ENCODE assay signal across 9 cellular contexts in genomic region chr1:36653850-36654249, GRCh38.
A peak's percentile ranks its signal among the peaks of the same experiment; 100 is the strongest.
DNase-seq lines count a peak whose midpoint lies in the region; ATAC-seq and TF ChIP-seq lines count a peak whose summit lies in the region.
"Had no signal": no experiment of that assay in that cellular context is flagged by ENCODE, and none has a peak within 500 bp of the region (broad histone marks: within the 10 kb centered on the region; RNA-seq: fewer than 3 reads in every experiment).

No MANE protein-coding gene starts in this region.

- peak; percentile 23 for TF ChIP-seq CTCF in epithelial cell of esophagus (IDR thresholded peaks at IDR 0.05; ENCODE audit: insufficient read depth, low read depth, low read length, missing control alignments)

- ATAC-seq in HG03520 (IDR thresholded peaks at IDR 0.05; ENCODE audit: unreplicated experiment) (no peak), HG03135 (IDR thresholded peaks at IDR 0.05; ENCODE audit: unreplicated experiment) (no peak)

- peak; percentile 20 for DNase-seq in EH (ENCODE audit: low read depth)
- DNase-seq in NCI-H2029 treated with DMSO at 0.1 percent for 48 hours (lab: John Stamatoyannopoulos, UW) = peak; percentile 98
- DNase-seq in epithelial cell of esophagus (ENCODE audit: low read depth) = peak; percentile 41
- DNase-seq in nucleus accumbens (lab: John Stamatoyannopoulos, UW) = peak in 54 of 56 donors; percentile 11 to 92 (median 80)
- no peak for DNase-seq in activated CD4-positive, alpha-beta T cell treated with anti-CD3 and anti-CD28 coated beads for 48 hours
- DNase-seq in NCI-H2227 treated with DMSO at 0.1 percent for 48 hours (lab: John Stamatoyannopoulos, UW) = no peak
- DNase-seq: activated CD8-positive, alpha-beta memory T cell treated with anti-CD3 and anti-CD28 coated beads, Interleukin-2, amount 50 U/mL, for 4 hours had no signal

- H3K4me3 ChIP-seq in epithelial cell of esophagus (ENCODE audit: low read length) = no peak overlapping the region

Comparison
In these comparisons a context has a peak if more than half of its experiments do, and no peak if none do; other contexts are left out.
1. DNase-seq: peak in EH (single experiment), NCI-H2029 treated with DMSO at 0.1 percent for 48 hours (single experiment), epithelial cell of esophagus (single experiment) and nucleus accumbens (54 of 56); none in activated CD4-positive, alpha-beta T cell treated with anti-CD3 and anti-CD28 coated beads for 48 hours (single experiment) and NCI-H2227 treated with DMSO at 0.1 percent for 48 hours (single experiment).